Comparison of ENCODE assay signal across 8 cellular contexts in genomic region chr11:103326070-103326794, GRCh38.
DNase-seq lines count a peak whose midpoint lies in the region; ATAC-seq lines count a peak whose summit lies in the region.

No MANE protein-coding gene starts in this region.

- no peak overlapping the region for H3K27ac ChIP-seq in epithelial cell of prostate

- peak; percentile 41 for DNase-seq in COLO668 (lab: John Stamatoyannopoulos, UW; ENCODE audit: unreplicated experiment)
- DNase-seq in NCI-H1092 (lab: John Stamatoyannopoulos, UW) = peak; percentile 44
- peak; percentile 67 for DNase-seq in SKM-1 (lab: John Stamatoyannopoulos, UW; ENCODE audit: unreplicated experiment)
- DNase-seq in epithelial cell of prostate (ENCODE audit: low read depth, low spot score) = peak; percentile 8
- peak; percentile 61 for DNase-seq in mucosa of gallbladder (ENCODE audit: low spot score)
- no peak for DNase-seq in activated effector memory CD4-positive, alpha-beta T cell treated with anti-CD3 and anti-CD28 coated beads, Interleukin-2, amount 50 U/mL, for 16 hours

- peak; percentile 92 for ATAC-seq in GM18519 (IDR thresholded peaks at IDR 0.05; ENCODE audit: low FRiP score, unreplicated experiment)
- peak; percentile 93 for ATAC-seq in HG02884 (IDR thresholded peaks at IDR 0.05; ENCODE audit: unreplicated experiment)
